Comparison of ENCODE assay signal across 31 cellular contexts in the genomic region with DNA sequence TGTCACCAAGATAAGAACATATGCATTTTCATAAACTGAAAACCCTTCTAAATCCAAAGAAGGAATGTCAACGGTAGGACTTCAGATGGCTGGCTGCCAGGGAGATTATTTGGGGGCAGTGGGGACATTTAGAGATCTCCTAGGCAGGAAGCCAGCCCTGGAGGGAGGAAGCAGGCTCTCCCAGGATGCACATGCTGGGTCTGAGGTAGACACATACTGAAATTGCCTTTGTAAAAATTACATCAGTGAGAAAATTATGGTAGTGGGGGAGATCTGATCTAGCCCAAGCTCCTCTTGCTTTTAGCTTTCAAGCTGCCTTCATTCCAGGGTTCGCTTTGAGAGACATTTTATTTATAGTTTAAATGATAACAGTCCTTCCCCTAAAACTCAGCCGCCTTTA. TPM values are rescaled to one million over a fixed set of nuclear protein-coding genes. Genes with fewer than 3 reads are reported as not detected.
"Had no signal": no experiment of that assay in that cellular context is flagged by ENCODE, and none has a peak within 500 bp of the region (broad histone marks: within the 10 kb centered on the region; RNA-seq: fewer than 3 reads in every experiment).

No MANE protein-coding gene starts in this region.

- H3K36me3 Mint-ChIP-seq: activated CD4-positive, alpha-beta memory T cell treated with anti-CD3 and anti-CD28 coated beads for 36 hours; brain had no signal

- H3K27me3 Mint-ChIP-seq: activated CD4-positive, alpha-beta memory T cell treated with anti-CD3 and anti-CD28 coated beads for 36 hours; activated CD4-positive, alpha-beta T cell treated with anti-CD3 and anti-CD28 coated beads for 36 hours; activated T-helper 17 cell treated with anti-CD3 and anti-CD28 coated beads, Interleukin-2, amount 50 U/mL, for 72 hours had no signal

- H3K4me3 Mint-ChIP-seq: activated CD4-positive, alpha-beta memory T cell treated with anti-CD3 and anti-CD28 coated beads for 36 hours; activated CD4-positive, alpha-beta T cell treated with anti-CD3 and anti-CD28 coated beads for 36 hours; activated CD4-positive, alpha-beta T cell treated with anti-CD3 and anti-CD28 coated beads, Interleukin-2, amount 10 ng/mL, durations not matched to agents 24 days and 14 days; activated CD8-positive, alpha-beta T cell treated with anti-CD3 and anti-CD28 coated beads, Interleukin-2, amount 10 ng/mL, durations not matched to agents 7 days and 5 days; activated naive CD8-positive, alpha-beta T cell; activated T-cell treated with anti-CD3 and anti-CD28 coated beads, Interleukin-2, amount 50 U/mL, for 4 hours; activated T-helper 17 cell treated with anti-CD3 and anti-CD28 coated beads, Interleukin-2, amount 50 U/mL, for 72 hours; brain; endodermal cell; T-helper 17 cell; T-helper 2 cell treated with Interferon-gamma antibody and Interleukin-4, amounts not matched to agents 5 μg/mL and 100 μg/mL, for 36 hours had no signal

- H3K27ac ChIP-seq: ascending aorta, breast epithelium, cardiac muscle cell, colonic mucosa had no signal

- DNase-seq: activated CD4-positive, alpha-beta memory T cell treated with anti-CD3 and anti-CD28 coated beads for 36 hours; activated CD4-positive, alpha-beta T cell treated with anti-CD3 and anti-CD28 coated beads for 36 hours; activated CD4-positive, alpha-beta T cell treated with anti-CD3 and anti-CD28 coated beads, Interleukin-2, amount 10 ng/mL, durations not matched to agents 24 days and 14 days; activated CD4-positive, CD25-positive, alpha-beta regulatory T cell; activated CD4-positive, CD25-positive, alpha-beta regulatory T cell treated with anti-CD3 and anti-CD28 coated beads, Interleukin-2, amount 50 U/mL, for 72 hours; activated CD8-positive, alpha-beta T cell treated with anti-CD3 and anti-CD28 coated beads, Interleukin-2, amount 10 ng/mL, durations not matched to agents 7 days and 5 days; activated effector memory CD4-positive, alpha-beta T cell treated with Interleukin-2 at 50 U/mL for 16 hours; activated gamma-delta T cell treated with Interleukin-2 at 50 U/mL for 16 hours; activated naive CD4-positive, alpha-beta T cell treated with anti-CD3 and anti-CD28 coated beads, Interleukin-2, amount 50 U/mL, for 16 hours; activated naive CD4-positive, alpha-beta T cell treated with Interleukin-2 at 50 U/mL for 16 hours; activated T-cell treated with anti-CD3 and anti-CD28 coated beads, Interleukin-2, amount 50 U/mL, for 4 hours; central memory CD4-positive, alpha-beta T cell; cerebellar nuclear complex; colonic mucosa; effector memory CD4-positive, alpha-beta T cell; foreskin fibroblast; head of caudate nucleus; T-helper 1 cell; T-helper 17 cell; T1000 had no signal

- H3K9me3 Mint-ChIP-seq: activated CD4-positive, alpha-beta memory T cell treated with anti-CD3 and anti-CD28 coated beads for 36 hours; activated CD4-positive, alpha-beta T cell treated with anti-CD3 and anti-CD28 coated beads, Interleukin-2, amount 10 ng/mL, durations not matched to agents 24 days and 14 days; activated T-cell treated with anti-CD3 and anti-CD28 coated beads, Interleukin-2, amount 50 U/mL, for 4 hours; activated T-helper 17 cell treated with anti-CD3 and anti-CD28 coated beads, Interleukin-2, amount 50 U/mL, for 72 hours; T-helper 2 cell treated with Interferon-gamma antibody and Interleukin-4, amounts not matched to agents 5 μg/mL and 100 μg/mL, for 36 hours had no signal

- H3K4me3 ChIP-seq: ascending aorta, breast epithelium, cardiac muscle cell, colonic mucosa had no signal

- H3K27me3 ChIP-seq: ascending aorta, breast epithelium, cardiac muscle cell, colonic mucosa had no signal

- H3K4me1 Mint-ChIP-seq: activated CD4-positive, alpha-beta T cell treated with anti-CD3 and anti-CD28 coated beads for 36 hours; activated CD4-positive, alpha-beta T cell treated with anti-CD3 and anti-CD28 coated beads, Interleukin-2, amount 10 ng/mL, durations not matched to agents 24 days and 14 days; activated T-helper 17 cell treated with anti-CD3 and anti-CD28 coated beads, Interleukin-2, amount 50 U/mL, for 72 hours; brain had no signal

- H3K36me3 ChIP-seq: ascending aorta, breast epithelium, cardiac muscle cell, colonic mucosa had no signal

- H3K4me1 ChIP-seq: ascending aorta, breast epithelium, colonic mucosa had no signal

- H3K27ac Mint-ChIP-seq: activated CD4-positive, alpha-beta memory T cell treated with anti-CD3 and anti-CD28 coated beads for 36 hours; activated CD4-positive, alpha-beta T cell treated with anti-CD3 and anti-CD28 coated beads for 36 hours; activated CD4-positive, alpha-beta T cell treated with anti-CD3 and anti-CD28 coated beads, Interleukin-2, amount 10 ng/mL, durations not matched to agents 24 days and 14 days; activated CD8-positive, alpha-beta T cell treated with anti-CD3 and anti-CD28 coated beads, Interleukin-2, amount 10 ng/mL, durations not matched to agents 7 days and 5 days; activated naive CD8-positive, alpha-beta T cell; activated T-helper 17 cell treated with anti-CD3 and anti-CD28 coated beads, Interleukin-2, amount 50 U/mL, for 72 hours; brain; endodermal cell; T-helper 17 cell; T-helper 2 cell treated with Interferon-gamma antibody and Interleukin-4, amounts not matched to agents 5 μg/mL and 100 μg/mL, for 36 hours had no signal

- ATAC-seq: activated CD4-positive, alpha-beta T cell treated with anti-CD3 and anti-CD28 coated beads for 36 hours; activated CD8-positive, alpha-beta T cell treated with anti-CD3 and anti-CD28 coated beads, Interleukin-2, amount 10 ng/mL, durations not matched to agents 7 days and 5 days; activated T-cell treated with anti-CD3 and anti-CD28 coated beads, Interleukin-2, amount 50 U/mL, for 4 hours; activated T-helper 17 cell treated with anti-CD3 and anti-CD28 coated beads, Interleukin-2, amount 50 U/mL, for 72 hours; esophagus mucosa; T-helper 17 cell had no signal

- H3K9me3 ChIP-seq: ascending aorta, breast epithelium, colonic mucosa had no signal

RNA-seq across cellular contexts. Expression of gene MPP4, which starts 24.1 kb away (rescaled TPM):
- total RNA-seq: activated CD4-positive, alpha-beta memory T cell treated with anti-CD3 and anti-CD28 coated beads for 36 hours; activated CD4-positive, alpha-beta T cell treated with anti-CD3 and anti-CD28 coated beads for 36 hours; activated CD4-positive, alpha-beta T cell treated with anti-CD3 and anti-CD28 coated beads, Interleukin-2, amount 10 ng/mL, durations not matched to agents 24 days and 14 days; activated CD8-positive, alpha-beta memory T cell treated with anti-CD3 and anti-CD28 coated beads for 36 hours; activated CD8-positive, alpha-beta T cell treated with anti-CD3 and anti-CD28 coated beads, Interleukin-2, amount 10 ng/mL, durations not matched to agents 7 days and 5 days; activated T-cell treated with anti-CD3 and anti-CD28 coated beads, Interleukin-2, amount 50 U/mL, for 4 hours; activated T-helper 17 cell treated with anti-CD3 and anti-CD28 coated beads, Interleukin-2, amount 50 U/mL, for 72 hours; ascending aorta; colonic mucosa; epithelial cell of proximal tubule; esophagus mucosa had no signal
